ENCODE assay signal across 22 cellular contexts in the genomic region with DNA sequence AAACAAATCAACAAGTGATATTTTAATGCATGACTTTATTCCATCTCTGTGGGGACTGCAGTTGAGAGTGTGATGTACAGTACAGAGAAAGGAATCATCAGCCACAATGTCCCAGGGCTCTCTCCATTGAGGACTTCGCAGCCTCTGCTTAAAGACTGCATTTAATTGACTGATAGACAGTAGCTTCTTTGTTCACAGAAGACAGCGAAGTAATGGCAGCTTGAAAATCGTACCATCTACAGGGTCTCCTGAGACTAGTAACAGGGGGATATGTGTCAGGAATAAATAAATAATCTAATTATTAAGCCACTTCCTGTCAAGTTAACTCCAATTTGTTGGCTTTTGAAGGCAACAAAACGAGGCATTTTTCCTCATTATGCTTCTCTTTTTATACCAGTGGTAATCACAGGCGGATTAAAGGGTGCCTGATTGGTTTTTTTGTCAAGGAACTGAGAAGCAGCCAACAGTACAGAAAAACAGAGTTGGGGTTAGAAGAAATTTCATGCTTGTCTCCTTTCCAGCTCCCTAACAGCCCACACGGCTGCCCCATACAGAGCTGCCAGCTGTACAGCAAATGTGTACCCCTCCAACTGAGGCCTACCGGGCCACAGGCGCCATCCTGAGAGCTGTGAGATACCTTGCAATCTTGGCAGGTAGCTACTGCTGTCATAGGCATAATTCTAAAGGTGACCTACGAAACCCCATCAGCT.
"Had no signal": no experiment of that assay in that cellular context is flagged by ENCODE, and none has a peak within 500 bp of the region (broad histone marks: within the 10 kb centered on the region; RNA-seq: fewer than 3 reads in every experiment).

No MANE protein-coding gene starts in this region.

- H3K4me1 ChIP-seq: ascending aorta, breast epithelium, esophagus squamous epithelium, psoas muscle, suprapubic skin, transverse colon had no signal

- H3K4me3 ChIP-seq: ascending aorta, breast epithelium, esophagus squamous epithelium, hepatocyte, psoas muscle, suprapubic skin, transverse colon had no signal

- H3K27ac ChIP-seq: ascending aorta, breast epithelium, esophagus squamous epithelium, hepatocyte, psoas muscle, suprapubic skin, transverse colon had no signal

- H3K27me3 ChIP-seq: ascending aorta, breast epithelium, esophagus squamous epithelium, hepatocyte, suprapubic skin had no signal

- H3K27me3 Mint-ChIP-seq: dendritic cell treated with granulocyte-macrophage colony-stimulating factor and Interleukin-4, amounts not matched to agents 40 ng/mL and 50 ng/mL, for 4 days; stimulated activated naive CD8-positive, alpha-beta T cell treated with anti-CD3 and anti-CD28 coated beads, Interleukin-15, Interleukin-2, amounts not matched to agents 100 ng/mL and 50 ng/mL, for 24 hours had no signal

- H3K9me3 ChIP-seq: ascending aorta, breast epithelium, esophagus squamous epithelium, psoas muscle, suprapubic skin, transverse colon had no signal

- H3K36me3 ChIP-seq: ascending aorta, breast epithelium, esophagus squamous epithelium, suprapubic skin, transverse colon had no signal

- H3K36me3 Mint-ChIP-seq: natural killer cell had no signal

- H3K4me3 Mint-ChIP-seq: dendritic cell treated with granulocyte-macrophage colony-stimulating factor and Interleukin-4, amounts not matched to agents 40 ng/mL and 50 ng/mL, for 4 days; natural killer cell; stimulated activated naive CD8-positive, alpha-beta T cell treated with anti-CD3 and anti-CD28 coated beads, Interleukin-15, Interleukin-2, amounts not matched to agents 100 ng/mL and 50 ng/mL, for 24 hours; T-helper 1 cell treated with Interleukin-12 subunit alpha and Interleukin-12 subunit beta and Interleukin-4 antibody, amounts not matched to agents 30 μg/mL and 1 μg/mL, for 36 hours had no signal

- H3K4me1 Mint-ChIP-seq: natural killer cell had no signal

- H3K27ac Mint-ChIP-seq: dendritic cell treated with granulocyte-macrophage colony-stimulating factor and Interleukin-4, amounts not matched to agents 40 ng/mL and 50 ng/mL, for 4 days; natural killer cell; stimulated activated naive CD8-positive, alpha-beta T cell treated with anti-CD3 and anti-CD28 coated beads, Interleukin-15, Interleukin-2, amounts not matched to agents 100 ng/mL and 50 ng/mL, for 24 hours; T-helper 1 cell treated with Interleukin-12 subunit alpha and Interleukin-12 subunit beta and Interleukin-4 antibody, amounts not matched to agents 30 μg/mL and 1 μg/mL, for 36 hours had no signal

- H3K9me3 Mint-ChIP-seq: dendritic cell treated with granulocyte-macrophage colony-stimulating factor and Interleukin-4, amounts not matched to agents 40 ng/mL and 50 ng/mL, for 4 days; natural killer cell; stimulated activated naive CD8-positive, alpha-beta T cell treated with anti-CD3 and anti-CD28 coated beads, Interleukin-15, Interleukin-2, amounts not matched to agents 100 ng/mL and 50 ng/mL, for 24 hours; T-helper 1 cell treated with Interleukin-12 subunit alpha and Interleukin-12 subunit beta and Interleukin-4 antibody, amounts not matched to agents 30 μg/mL and 1 μg/mL, for 36 hours had no signal

- DNase-seq: activated CD4-positive, alpha-beta T cell treated with anti-CD3 and anti-CD28 coated beads, Interleukin-2, amount 50 U/mL, for 1 hour; activated CD8-positive, alpha-beta memory T cell treated with anti-CD3 and anti-CD28 coated beads, Interleukin-2, amount 50 U/mL, for 48 hours; activated effector memory CD4-positive, alpha-beta T cell treated with anti-CD3 and anti-CD28 coated beads, Interleukin-2, amount 50 U/mL, for 16 hours; activated naive CD4-positive, alpha-beta T cell treated with anti-CD3 and anti-CD28 coated beads, Interleukin-2, amount 50 U/mL, for 16 hours; activated T-cell treated with anti-CD3 and anti-CD28 coated beads, Interleukin-2, amount 50 U/mL, for 48 hours; effector memory CD4-positive, alpha-beta T cell; esophagus squamous epithelium; mesendoderm; natural killer cell; psoas muscle; right cardiac atrium; small intestine; stimulated activated CD4-positive, alpha-beta T cell treated with anti-CD3 and anti-CD28 coated beads, Interleukin-15, amount 100 ng/mL, for 24 hours; stimulated activated CD4-positive, alpha-beta T cell treated with anti-CD3 and anti-CD28 coated beads, Interleukin-2, amount 100 ng/mL, for 48 hours; transverse colon had no signal
